Comparison of ENCODE assay signal across 24 cellular contexts in genomic region chr1:69128204-69128603, GRCh38.
"Had no signal": no experiment of that assay in that cellular context is flagged by ENCODE, and none has a peak within 500 bp of the region (broad histone marks: within the 10 kb centered on the region; RNA-seq: fewer than 3 reads in every experiment).

No MANE protein-coding gene starts in this region.

- H3K4me1 ChIP-seq: colonic mucosa, esophagus squamous epithelium, gastrocnemius medialis, left lung, lower lobe of right lung had no signal

- H3K4me1 Mint-ChIP-seq: naive B cell had no signal

- H3K27ac ChIP-seq: colonic mucosa, epithelial cell of prostate, esophagus squamous epithelium, gastrocnemius medialis, left lung, lower lobe of right lung had no signal

- H3K4me3 Mint-ChIP-seq: dendritic cell treated with granulocyte-macrophage colony-stimulating factor and Interleukin-4, amounts not matched to agents 40 ng/mL and 50 ng/mL, for 4 days; effector memory CD8-positive, alpha-beta T cell; endodermal cell; mesothelial cell of epicardium; naive B cell had no signal

- ATAC-seq: effector memory CD8-positive, alpha-beta T cell; esophagus mucosa; gastrocnemius medialis; left cardiac atrium; left lung; left ventricle myocardium superior; lower lobe of right lung; mucosa of descending colon had no signal

- H3K9me3 Mint-ChIP-seq: endodermal cell, mesothelial cell of epicardium had no signal

- H3K27me3 Mint-ChIP-seq: dendritic cell treated with granulocyte-macrophage colony-stimulating factor and Interleukin-4, amounts not matched to agents 40 ng/mL and 50 ng/mL, for 4 days; effector memory CD8-positive, alpha-beta T cell; naive B cell had no signal

- H3K36me3 ChIP-seq: colonic mucosa, esophagus squamous epithelium, gastrocnemius medialis, left lung, lower lobe of right lung had no signal

- H3K27ac Mint-ChIP-seq: dendritic cell treated with granulocyte-macrophage colony-stimulating factor and Interleukin-4, amounts not matched to agents 40 ng/mL and 50 ng/mL, for 4 days; effector memory CD8-positive, alpha-beta T cell; endodermal cell; naive B cell had no signal

- H3K4me3 ChIP-seq: colonic mucosa, esophagus squamous epithelium, gastrocnemius medialis, left lung, lower lobe of right lung, mucosa of descending colon had no signal

- H3K9me3 ChIP-seq: colonic mucosa, esophagus squamous epithelium, gastrocnemius medialis, left lung, lower lobe of right lung, mucosa of descending colon had no signal

- DNase-seq: colonic mucosa; cortex of kidney; effector CD8-positive, alpha-beta T cell; effector memory CD8-positive, alpha-beta T cell; endodermal cell; erythroblast; esophagus squamous epithelium; foreskin fibroblast; foreskin melanocyte; gastrocnemius medialis; glutamatergic neuron; head of caudate nucleus; hippocampal formation; left cardiac atrium; left lung; left ventricle myocardium superior; lower lobe of right lung; mesenchymal stem cell; mucosa of descending colon; naive B cell had no signal

- H3K36me3 Mint-ChIP-seq: mesothelial cell of epicardium, naive B cell had no signal

- H3K27me3 ChIP-seq: colonic mucosa, esophagus squamous epithelium, gastrocnemius medialis, left lung had no signal
